ENCODE assay signal across 2 cellular contexts in genomic region chr2:1693723-1694122, GRCh38.
TF ChIP-seq lines count a peak whose summit lies in the region.

No MANE protein-coding gene starts in this region.

TF ChIP-seq in SK-N-SH, 30 proteins besides CTCF, POLR2A, EP300 and RAD21 (continued from another document):
- TF ChIP-seq REST (IDR thresholded peaks at IDR 0.05; ENCODE audit: low read depth, low read length) (no peak), ZBTB33 (IDR thresholded peaks at IDR 0.05; ENCODE audit: borderline replicate concordance, low read depth) (no peak), GABPA (IDR thresholded peaks at IDR 0.05; ENCODE audit: low read depth) (no peak), EZH2phosphoT487 (IDR thresholded peaks at IDR 0.05; ENCODE audit: borderline replicate concordance, low read depth) (no peak), FOXJ3 (CRISPR knock-in tag; IDR thresholded peaks at IDR 0.05) (no peak)

TF ChIP-seq in SK-N-SH treated with all-trans-retinoic acid at 6 μM for 48 hours, 23 proteins besides CTCF, POLR2A, EP300 and RAD21 (continued from another document):
- TF ChIP-seq PPARA (CRISPR knock-in tag; IDR thresholded peaks at IDR 0.05; ENCODE audit: borderline replicate concordance) (no peak), ZC3H10 (CRISPR knock-in tag; IDR thresholded peaks at IDR 0.05) (no peak), CSDC2 (CRISPR knock-in tag; IDR thresholded peaks at IDR 0.05) (no peak), TOX (CRISPR knock-in tag; IDR thresholded peaks at IDR 0.05; ENCODE audit: borderline replicate concordance) (no peak), ISL1 (CRISPR knock-in tag; IDR thresholded peaks at IDR 0.05) (no peak)
